ENCODE assay signal across 15 cellular contexts in the genomic region with DNA sequence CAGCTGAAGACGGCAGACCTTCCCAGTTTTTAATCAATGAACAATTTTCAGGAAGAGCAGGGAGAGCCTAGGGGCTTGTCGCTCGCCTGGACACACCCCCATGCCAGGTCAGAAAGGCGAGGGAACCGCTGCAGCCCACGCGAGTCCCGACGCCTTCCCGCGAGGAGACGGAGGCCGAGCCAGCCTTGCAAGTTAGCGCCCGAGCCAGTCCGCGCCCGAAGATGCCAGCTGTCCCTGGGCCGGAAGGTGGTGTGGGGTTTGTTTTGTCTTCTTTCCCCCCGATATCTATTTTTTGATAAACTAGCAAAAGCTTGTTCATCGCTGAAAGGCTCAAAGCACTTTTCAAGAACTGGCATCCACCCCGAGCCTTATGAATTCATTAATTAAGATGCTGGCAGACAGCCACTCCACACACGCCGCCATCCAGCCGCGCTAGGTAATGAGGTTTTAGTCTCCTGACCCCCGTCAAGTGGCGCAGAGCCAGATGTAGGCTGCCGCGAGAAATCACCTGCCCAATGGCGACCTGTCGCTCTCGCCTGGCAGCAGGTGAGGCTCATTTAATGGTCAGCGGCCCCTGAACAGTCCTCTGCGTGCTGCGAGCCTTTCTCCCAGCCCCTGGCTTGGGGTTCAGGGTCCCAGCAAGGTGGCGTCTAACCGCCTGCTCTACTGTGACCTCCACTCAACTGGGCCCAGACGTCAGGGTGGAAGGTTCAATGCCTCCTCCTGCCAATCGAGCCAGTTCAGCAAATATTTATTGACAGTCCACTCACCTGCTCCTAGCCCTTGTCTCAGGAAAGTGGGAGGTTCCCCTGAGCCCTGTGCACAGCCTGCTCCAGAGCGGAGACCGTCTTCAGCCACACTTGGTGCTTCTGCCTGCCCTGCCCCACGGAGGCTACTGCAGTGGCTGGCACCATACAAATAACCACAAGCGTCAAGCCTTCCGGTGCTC. TPM values are rescaled to one million over a fixed set of nuclear protein-coding genes. Genes with fewer than 3 reads are reported as not detected.
A peak's percentile ranks its signal among the peaks of the same experiment; 100 is the strongest.
DNase-seq lines count a peak whose midpoint lies in the region; ATAC-seq and TF ChIP-seq lines count a peak whose summit lies in the region.
"Had no signal": no experiment of that assay in that cellular context is flagged by ENCODE, and none has a peak within 500 bp of the region (broad histone marks: within the 10 kb centered on the region; RNA-seq: fewer than 3 reads in every experiment).

No MANE protein-coding gene starts in this region.

- TF ChIP-seq CTCF in brain (conservative IDR thresholded peaks at IDR 0.05), result no peak

- ATAC-seq in activated T-cell treated with anti-CD3 and anti-CD28 coated beads, Interleukin-2, amount 50 U/mL, for 4 hours, result no peak
- ATAC-seq in stimulated activated naive B cell treated with anti-CD40 and anti-IgM and Interleukin-4, amounts not matched to agents 10 μg/mL and 1 μg/mL and 100 μg/mL, for 72 hours (replicated peaks), result no peak
- no peak for ATAC-seq in GM18505 (IDR thresholded peaks at IDR 0.05; ENCODE audit: unreplicated experiment)

- no peak for DNase-seq in activated T-cell treated with anti-CD3 and anti-CD28 coated beads, Interleukin-2, amount 50 U/mL, for 24 hours
- no peak for DNase-seq in activated T-cell treated with anti-CD3 and anti-CD28 coated beads, Interleukin-2, amount 50 U/mL, for 4 hours
- DNase-seq in NCI-H2171 treated with DMSO at 0.1 percent for 48 hours (lab: John Stamatoyannopoulos, UW) (peak; percentile 86), DMS53 treated with DMSO at 0.1 percent for 48 hours (lab: John Stamatoyannopoulos, UW; ENCODE audit: unreplicated experiment) (no peak), NCI-H82 (lab: John Stamatoyannopoulos, UW) (no peak)
- DNase-seq in stimulated activated naive B cell treated with anti-CD40 and anti-IgM and Interleukin-4, amounts not matched to agents 10 μg/mL and 1 μg/mL and 100 μg/mL, for 72 hours, result no peak
- DNase-seq: ACHN; activated CD4-positive, alpha-beta T cell treated with anti-CD3 and anti-CD28 coated beads, Interleukin-2, amount 50 U/mL, for 4 hours; activated naive CD4-positive, alpha-beta T cell treated with anti-CD3 and anti-CD28 coated beads, Interleukin-2, amount 10 ng/mL, durations not matched to agents 7 days and 5 days; cortex of kidney; immature natural killer cell; trophoblast cell had no signal

- H3K9me3 Mint-ChIP-seq in activated T-cell treated with anti-CD3 and anti-CD28 coated beads, Interleukin-2, amount 50 U/mL, for 24 hours, result no peaks in the 10 kb centered on the region
- no peaks in the 10 kb centered on the region for H3K9me3 Mint-ChIP-seq in activated T-cell treated with anti-CD3 and anti-CD28 coated beads, Interleukin-2, amount 50 U/mL, for 4 hours
- no peaks in the 10 kb centered on the region for H3K9me3 Mint-ChIP-seq in brain
- no peaks in the 10 kb centered on the region for H3K9me3 Mint-ChIP-seq in stimulated activated naive B cell treated with anti-CD40 and anti-IgM and Interleukin-4, amounts not matched to agents 10 μg/mL and 1 μg/mL and 100 μg/mL, for 72 hours
- H3K9me3 Mint-ChIP-seq: activated naive CD4-positive, alpha-beta T cell treated with anti-CD3 and anti-CD28 coated beads, Interleukin-2, amount 10 ng/mL, durations not matched to agents 7 days and 5 days; immature natural killer cell; T-helper 2 cell treated with Interferon-gamma antibody and Interleukin-4, amounts not matched to agents 5 μg/mL and 100 μg/mL, for 36 hours had no signal

- no peaks in the 10 kb centered on the region for H3K27me3 Mint-ChIP-seq in activated T-cell treated with anti-CD3 and anti-CD28 coated beads, Interleukin-2, amount 50 U/mL, for 24 hours
- no peaks in the 10 kb centered on the region for H3K27me3 Mint-ChIP-seq in activated T-cell treated with anti-CD3 and anti-CD28 coated beads, Interleukin-2, amount 50 U/mL, for 4 hours (ENCODE audit: low read depth)
- peaks cover 1% of the 10 kb centered on the region for H3K27me3 Mint-ChIP-seq in brain
- H3K27me3 Mint-ChIP-seq in stimulated activated naive B cell treated with anti-CD40 and anti-IgM and Interleukin-4, amounts not matched to agents 10 μg/mL and 1 μg/mL and 100 μg/mL, for 72 hours, result no peaks in the 10 kb centered on the region
- H3K27me3 Mint-ChIP-seq: activated naive CD4-positive, alpha-beta T cell treated with anti-CD3 and anti-CD28 coated beads, Interleukin-2, amount 10 ng/mL, durations not matched to agents 7 days and 5 days had no signal

- peaks cover 97% of the 10 kb centered on the region for H3K4me1 Mint-ChIP-seq in activated T-cell treated with anti-CD3 and anti-CD28 coated beads, Interleukin-2, amount 50 U/mL, for 24 hours (ENCODE audit: low read depth)
- peaks cover 86% of the 10 kb centered on the region for H3K4me1 Mint-ChIP-seq in activated T-cell treated with anti-CD3 and anti-CD28 coated beads, Interleukin-2, amount 50 U/mL, for 4 hours (ENCODE audit: low read depth)
- peaks cover 91% of the 10 kb centered on the region for H3K4me1 Mint-ChIP-seq in brain
- peaks cover 67 to 91% of the 10 kb centered on the region in 2 donors for H3K4me1 Mint-ChIP-seq in stimulated activated naive B cell treated with anti-CD40 and anti-IgM and Interleukin-4, amounts not matched to agents 10 μg/mL and 1 μg/mL and 100 μg/mL, for 72 hours

- TF ChIP-seq POLR2A in GM18505 (IDR thresholded peaks at IDR 0.05; ENCODE audit: borderline replicate concordance, extremely low read depth, insufficient read depth, insufficient read length), result no peak

- H3K27ac Mint-ChIP-seq in activated T-cell treated with anti-CD3 and anti-CD28 coated beads, Interleukin-2, amount 50 U/mL, for 24 hours, result peak overlapping the region; percentile 88
- peak overlapping the region; percentile 92 to 98 (median 94) for H3K27ac Mint-ChIP-seq in brain
- H3K27ac Mint-ChIP-seq in stimulated activated naive B cell treated with anti-CD40 and anti-IgM and Interleukin-4, amounts not matched to agents 10 μg/mL and 1 μg/mL and 100 μg/mL, for 72 hours, result peak overlapping the region; percentile 83
- H3K27ac Mint-ChIP-seq: activated naive CD4-positive, alpha-beta T cell treated with anti-CD3 and anti-CD28 coated beads, Interleukin-2, amount 10 ng/mL, durations not matched to agents 7 days and 5 days; T-helper 2 cell treated with Interferon-gamma antibody and Interleukin-4, amounts not matched to agents 5 μg/mL and 100 μg/mL, for 36 hours had no signal

- H3K4me3 Mint-ChIP-seq in activated T-cell treated with anti-CD3 and anti-CD28 coated beads, Interleukin-2, amount 50 U/mL, for 24 hours, result peak overlapping the region; percentile 25
- no peak overlapping the region for H3K4me3 Mint-ChIP-seq in activated T-cell treated with anti-CD3 and anti-CD28 coated beads, Interleukin-2, amount 50 U/mL, for 4 hours
- peak overlapping the region; percentile 24 to 70 (median 65) for H3K4me3 Mint-ChIP-seq in brain
- H3K4me3 Mint-ChIP-seq in stimulated activated naive B cell treated with anti-CD40 and anti-IgM and Interleukin-4, amounts not matched to agents 10 μg/mL and 1 μg/mL and 100 μg/mL, for 72 hours, result peak overlapping the region in 1 of 2 donors; percentile 22
- H3K4me3 Mint-ChIP-seq: activated naive CD4-positive, alpha-beta T cell treated with anti-CD3 and anti-CD28 coated beads, Interleukin-2, amount 10 ng/mL, durations not matched to agents 7 days and 5 days; immature natural killer cell; T-helper 2 cell treated with Interferon-gamma antibody and Interleukin-4, amounts not matched to agents 5 μg/mL and 100 μg/mL, for 36 hours had no signal

- H3K36me3 Mint-ChIP-seq in activated T-cell treated with anti-CD3 and anti-CD28 coated beads, Interleukin-2, amount 50 U/mL, for 24 hours (ENCODE audit: low read depth), result peaks cover 33% of the 10 kb centered on the region
- peaks cover 2% of the 10 kb centered on the region for H3K36me3 Mint-ChIP-seq in activated T-cell treated with anti-CD3 and anti-CD28 coated beads, Interleukin-2, amount 50 U/mL, for 4 hours (ENCODE audit: insufficient read depth)
- H3K36me3 Mint-ChIP-seq in brain, result peaks cover 6% of the 10 kb centered on the region
- H3K36me3 Mint-ChIP-seq in stimulated activated naive B cell treated with anti-CD40 and anti-IgM and Interleukin-4, amounts not matched to agents 10 μg/mL and 1 μg/mL and 100 μg/mL, for 72 hours, result peaks cover 21 to 50% of the 10 kb centered on the region in 2 donors
- H3K36me3 Mint-ChIP-seq: immature natural killer cell had no signal

RNA-seq across cellular contexts. Expression of gene CCDC167, which starts 6.4 kb away (rescaled TPM):
- 10 to 100 TPM; 49.3 to 52.2 (median 52.2) TPM for total RNA-seq in activated T-cell treated with anti-CD3 and anti-CD28 coated beads, Interleukin-2, amount 50 U/mL, for 4 hours
- 233 TPM for polyA plus RNA-seq in brain (ENCODE audit: insufficient read depth, low read depth, low replicate concordance)
